14 cellular contexts compared by ENCODE assay signal in the genomic region with DNA sequence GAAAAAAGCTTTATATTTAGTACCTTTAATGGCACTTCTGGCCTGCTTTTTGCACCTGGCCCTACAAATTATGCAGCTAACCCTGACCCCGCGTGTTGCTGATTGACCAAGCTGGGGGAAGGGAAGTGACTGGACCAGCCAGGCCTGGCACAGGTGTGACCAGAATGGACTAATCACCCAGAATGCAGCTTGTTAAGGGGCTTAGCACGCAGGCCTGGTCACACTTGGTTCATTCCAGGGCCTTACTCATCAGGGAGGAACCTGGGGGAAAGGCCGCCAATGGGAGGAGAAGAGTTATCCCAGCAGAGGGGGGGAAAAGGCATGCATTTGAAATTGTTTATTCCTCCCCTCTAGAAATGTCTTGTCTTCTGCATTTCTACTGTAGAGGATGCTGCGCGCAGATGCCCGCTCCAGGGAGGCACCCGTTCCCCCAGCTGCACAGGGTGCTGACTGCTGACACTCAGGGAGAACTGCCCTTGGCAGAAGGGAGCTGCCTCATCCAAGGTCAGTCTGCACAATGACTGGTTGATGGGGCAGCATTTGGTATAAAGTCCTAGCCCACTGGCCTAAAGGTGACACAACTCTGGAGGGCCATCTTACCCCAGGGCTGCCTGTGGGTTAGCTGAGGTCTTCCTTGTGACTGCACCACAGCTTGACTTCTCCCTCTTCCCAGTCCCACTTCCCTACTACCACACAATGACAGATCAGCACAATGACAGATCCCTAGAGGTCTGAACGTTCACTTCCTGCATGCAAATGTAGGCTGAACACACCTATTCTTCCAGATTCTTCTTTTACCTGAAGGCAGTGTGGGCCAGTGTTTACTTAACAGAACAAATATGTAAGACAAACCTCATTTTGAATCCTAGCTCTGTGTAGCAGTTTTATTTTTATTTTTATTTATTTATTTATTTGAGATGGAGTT. TPM values are rescaled to one million over a fixed set of nuclear protein-coding genes. Genes with fewer than 3 reads are reported as not detected.
A peak's percentile ranks its signal among the peaks of the same experiment; 100 is the strongest.
DNase-seq lines count a peak whose midpoint lies in the region; ATAC-seq and TF ChIP-seq lines count a peak whose summit lies in the region.
"Had no signal": no experiment of that assay in that cellular context is flagged by ENCODE, and none has a peak within 500 bp of the region (broad histone marks: within the 10 kb centered on the region; RNA-seq: fewer than 3 reads in every experiment).

No MANE protein-coding gene starts in this region.

- H3K9ac ChIP-seq in PC-3 (ENCODE audit: low read length) (peak overlapping the region; percentile 35), fibroblast of lung (ENCODE audit: insufficient read depth, low read length) (no peak overlapping the region)

- no peaks in the 10 kb centered on the region for H3K27me3 Mint-ChIP-seq in Calu3 (ENCODE audit: unreplicated experiment)
- H3K27me3 Mint-ChIP-seq: activated CD4-positive, alpha-beta T cell treated with anti-CD3 and anti-CD28 coated beads for 36 hours had no signal

- H3K27ac ChIP-seq in PC-3 (ENCODE audit: low read length) (peak overlapping the region; percentile 89), fibroblast of lung (ENCODE audit: insufficient read depth, low read length) (no peak overlapping the region), osteoblast (ENCODE audit: low read depth, low read length) (peak overlapping the region; percentile 67)

- H4K20me1 ChIP-seq in PC-3 (ENCODE audit: low read length) = no peaks in the 10 kb centered on the region
- H4K20me1 ChIP-seq in fibroblast of lung (ENCODE audit: control insufficient read depth, extremely low read depth, insufficient read depth, low read length) = no peaks in the 10 kb centered on the region
- H4K20me1 ChIP-seq in osteoblast (ENCODE audit: insufficient read depth, low read length) = no peaks in the 10 kb centered on the region

- H3K4me2 ChIP-seq in PC-3 (ENCODE audit: low read length) = peak overlapping the region; percentile 50
- no peak overlapping the region for H3K4me2 ChIP-seq in fibroblast of lung (ENCODE audit: extremely low read depth, insufficient read depth, low read length)
- peak overlapping the region; percentile 7 for H3K4me2 ChIP-seq in osteoblast (ENCODE audit: insufficient read depth, low read length)

- no peaks in the 10 kb centered on the region for H3K27me3 ChIP-seq in PC-3 (ENCODE audit: low read length)
- H3K27me3 ChIP-seq in fibroblast of lung (ENCODE audit: control insufficient read depth, insufficient read depth, low read length) = no peaks in the 10 kb centered on the region
- no peaks in the 10 kb centered on the region for H3K27me3 ChIP-seq in osteoblast (ENCODE audit: insufficient read depth, low read length)

- intact Hi-C loops in Calu3 (cut with micrococcal nuclease; ENCODE audit: unreplicated experiment) = no loop called here
- intact Hi-C loops in PC-3 (cut with micrococcal nuclease) = loop anchor here (2.0 to 5.0 kb wide), 3 partner anchors 25 to 164 kb away; no protein-coding TSS in a partner anchor
- intact Hi-C loops in posterior cingulate gyrus (cut with DNase I) = no loop called here

- H3K4me3 ChIP-seq in PC-3 (ENCODE audit: low read length) (no peak overlapping the region), fibroblast of lung (replicated peaks in 1 of 4; ENCODE audit: control extremely low read depth in 1 of 4, insufficient read depth in 1 of 4, low read depth in 3 of 4, low read length in 4 of 4) (no peak overlapping the region), osteoblast (ENCODE audit: insufficient read depth, low read length) (no peak overlapping the region)

- DNase-seq in Calu3 (peak; percentile 65), PC-3 (peak; percentile 89), fibroblast of lung (ENCODE audit: low read depth in 2 of 2) (peak; percentile 81 to 90), osteoblast (ENCODE audit: insufficient read length, low spot score, missing footprints) (peak; percentile 91), GOT3 (lab: John Stamatoyannopoulos, UW) (no peak), middle frontal gyrus (ENCODE audit: extremely low spot score, low spot score) (no peak), posterior cingulate gyrus (no peak)
- no peak for DNase-seq in stimulated activated CD4-positive, alpha-beta T cell treated with anti-CD3 and anti-CD28 coated beads, Interleukin-2, amount 100 ng/mL, for 24 hours
- DNase-seq: activated CD4-positive, alpha-beta T cell treated with anti-CD3 and anti-CD28 coated beads for 36 hours; activated naive CD4-positive, alpha-beta T cell treated with anti-CD3 and anti-CD28 coated beads for 36 hours; DMS 273 treated with DMSO at 0.1 percent for 48 hours; effector CD8-positive, alpha-beta T cell; NCI-H1092 had no signal

- POLR2A ChIA-PET in PC-3 (lab: Charles Lee; ENCODE audit: unreplicated experiment) = interaction anchor here (0.5 kb wide), 1 partner anchor 23 kb away, joined by 3 read pairs; no protein-coding TSS in a partner anchor

- H3K9me2 ChIP-seq in PC-3 (replicated peaks; ENCODE audit: low read length) = no peaks in the 10 kb centered on the region

- TF ChIP-seq CTCF in Calu3 (IDR thresholded peaks at IDR 0.05; ENCODE audit: unreplicated experiment) (no peak), PC-3 (conservative IDR thresholded peaks at IDR 0.05; ENCODE audit: low read depth, low read length) (no peak), fibroblast of lung (conservative IDR thresholded peaks at IDR 0.05 in 1 of 2, IDR thresholded peaks at IDR 0.05 in 1 of 2; ENCODE audit: low read depth in 1 of 2, low read length in 2 of 2) (no peak), osteoblast (IDR thresholded peaks at IDR 0.05; ENCODE audit: extremely low read depth, low read depth, low read length) (no peak)

- H3F3A ChIP-seq in PC-3 (ENCODE audit: low read length, unreplicated experiment) = no peaks in the 10 kb centered on the region

- peaks cover 49% of the 10 kb centered on the region for H3K4me1 ChIP-seq in PC-3 (ENCODE audit: insufficient read depth, low read length)
- peaks cover 21% of the 10 kb centered on the region for H3K4me1 ChIP-seq in fibroblast of lung (ENCODE audit: control insufficient read depth, extremely low read depth, insufficient read depth, low read length)
- H3K4me1 ChIP-seq in osteoblast (ENCODE audit: insufficient read depth, low read length) = peaks cover 42% of the 10 kb centered on the region

- CTCF ChIA-PET in Calu3 (lab: Charles Lee) = interaction anchor here (1.3 to 1.8 kb wide), 3 partner anchors 9 to 87 kb away, joined by 3 to 8 read pairs (median 3); a partner anchor contains a TSS
- CTCF ChIA-PET in PC-3 (lab: Charles Lee) = interaction anchor here (1.0 kb wide), 2 partner anchors 46 to 92 kb away, joined by 3 to 4 read pairs; no protein-coding TSS in a partner anchor

- H2AFZ ChIP-seq in PC-3 (ENCODE audit: low read length) (no peak overlapping the region), fibroblast of lung (ENCODE audit: low read length) (no peak overlapping the region), osteoblast (ENCODE audit: low read length) (peak overlapping the region; percentile 3)

- H3K9me3 Mint-ChIP-seq in Calu3 (ENCODE audit: low read depth, unreplicated experiment) = no peaks in the 10 kb centered on the region
- H3K9me3 Mint-ChIP-seq: activated naive CD4-positive, alpha-beta T cell treated with anti-CD3 and anti-CD28 coated beads for 36 hours had no signal

- H3K36me3 ChIP-seq in PC-3 (ENCODE audit: low read depth, low read length) (peaks cover 63% of the 10 kb centered on the region), fibroblast of lung (ENCODE audit: control insufficient read depth, insufficient read depth, low read length) (peaks cover 22% of the 10 kb centered on the region), osteoblast (ENCODE audit: insufficient read depth, low read length) (peaks cover 19% of the 10 kb centered on the region)

- no peak overlapping the region for H3K4me3 Mint-ChIP-seq in Calu3 (ENCODE audit: low read depth, unreplicated experiment)
- H3K4me3 Mint-ChIP-seq: activated CD4-positive, alpha-beta T cell treated with anti-CD3 and anti-CD28 coated beads for 36 hours; activated naive CD4-positive, alpha-beta T cell treated with anti-CD3 and anti-CD28 coated beads for 36 hours had no signal

- 0 out of 2 replicates have a peak, but pooled peaks cover 7% of the 10 kb centered on the region for H3K79me2 ChIP-seq in PC-3 (ENCODE audit: low read length)
- H3K79me2 ChIP-seq in fibroblast of lung (ENCODE audit: control insufficient read depth, insufficient read depth, low read length) = no peaks in the 10 kb centered on the region
- peaks cover 6% of the 10 kb centered on the region for H3K79me2 ChIP-seq in osteoblast (ENCODE audit: insufficient read depth, low read length)

- BruUV-seq in Calu3 (replicated peaks; lab: Mats Ljungman, UMichigan) (no TSS peak), PC-3 (replicated peaks; lab: Mats Ljungman, UMichigan) (no TSS peak)

- peak; percentile 73 for ATAC-seq in PC-3
- ATAC-seq: activated CD4-positive, alpha-beta T cell treated with anti-CD3 and anti-CD28 coated beads for 36 hours; sciatic nerve had no signal

- H3K9me3 ChIP-seq in PC-3 (ENCODE audit: low read length) (no peaks in the 10 kb centered on the region), fibroblast of lung (ENCODE audit: control insufficient read depth, insufficient read depth, low read depth, low read length) (no peaks in the 10 kb centered on the region), osteoblast (ENCODE audit: low read depth, low read length) (no peaks in the 10 kb centered on the region)

- peaks cover 69% of the 10 kb centered on the region for H3K4me1 Mint-ChIP-seq in Calu3 (ENCODE audit: low read depth, unreplicated experiment)
- H3K4me1 Mint-ChIP-seq: activated CD4-positive, alpha-beta T cell treated with anti-CD3 and anti-CD28 coated beads for 36 hours had no signal

- H3K27ac Mint-ChIP-seq in Calu3 (ENCODE audit: unreplicated experiment) = peak overlapping the region; percentile 66
- H3K27ac Mint-ChIP-seq: activated CD4-positive, alpha-beta T cell treated with anti-CD3 and anti-CD28 coated beads for 36 hours; activated naive CD4-positive, alpha-beta T cell treated with anti-CD3 and anti-CD28 coated beads for 36 hours had no signal

- H3K36me3 Mint-ChIP-seq in Calu3 (ENCODE audit: insufficient read depth, unreplicated experiment) = peaks cover 86% of the 10 kb centered on the region

RNA-seq across cellular contexts. Expression of a gene that starts 29.0 kb away (rescaled TPM):
- total RNA-seq in Calu3 (2022) (448 and 469 TPM in 2 replicates), PC-3 (2014; rRNA removed) (166 TPM in 2 replicates), fibroblast of lung (98.9 and 329 TPM in 2 replicates), osteoblast (151 and 168 TPM in 2 replicates)
- polyA plus RNA-seq in fibroblast of lung = 217 and 314 TPM in 2 replicates
- polyA plus RNA-seq in fibroblast of lung (2012) = 225 and 293 TPM in 2 replicates
- 1,689 and 1,763 TPM in 2 replicates for polyA minus RNA-seq in fibroblast of lung (ENCODE audit: low replicate concordance)

RNA-seq across cellular contexts. Expression of a gene that starts 56.9 kb away (rescaled TPM):
- 17.2 and 17.4 TPM in 2 replicates for total RNA-seq in Calu3 (2022)
- total RNA-seq in PC-3 (2014; rRNA removed) = 21.8 and 31.3 TPM in 2 replicates
- total RNA-seq in fibroblast of lung = not detected in 2 replicates
- not detected in 2 replicates for polyA plus RNA-seq in fibroblast of lung
- not detected in 2 replicates for polyA plus RNA-seq in fibroblast of lung (2012)
- not detected in 2 replicates for polyA minus RNA-seq in fibroblast of lung (ENCODE audit: low replicate concordance)
- total RNA-seq in osteoblast = not detected in 2 replicates

Comparison
In these comparisons a context has a peak if more than half of its experiments do, and no peak if none do; other contexts are left out.
1. DNase-seq: peak in Calu3 (single experiment), PC-3 (single experiment), fibroblast of lung (2 of 2) and osteoblast (single experiment); none in GOT3 (single experiment), stimulated activated CD4-positive, alpha-beta T cell treated with anti-CD3 and anti-CD28 coated beads, Interleukin-2, amount 100 ng/mL, for 24 hours (0 of 2), middle frontal gyrus (single experiment) and posterior cingulate gyrus (0 of 10).
2. RNA of a gene that starts 56.9 kb away (total RNA-seq): 21.8 to 31.3 TPM in PC-3 and 17.2 to 17.4 TPM in Calu3; not detected in fibroblast of lung and not detected in osteoblast; every median in the first group is over 10 times any median in the second.